8 cellular contexts compared by ENCODE assay signal in genomic region chrX:53445977-53446376, GRCh38. TPM values are rescaled to one million over a fixed set of nuclear protein-coding genes. Genes with fewer than 3 reads are reported as not detected.
DNase-seq lines count a peak whose midpoint lies in the region; ATAC-seq and TF ChIP-seq lines count a peak whose summit lies in the region.

No MANE protein-coding gene starts in this region.

- H3K9ac ChIP-seq in GM23248 (no peak overlapping the region), PC-3 (ENCODE audit: low read length) (no peak overlapping the region)

- CTCF ChIA-PET in PC-3 (lab: Charles Lee) = interaction anchor here (0.6 to 1.3 kb wide), 5 partner anchors 9 to 133 kb away, joined by 3 to 8 read pairs (median 5); partner anchors contain the start of genes RIBC1 and SMC1A

- H3K27me3 ChIP-seq in GM23248 (replicated peaks; ENCODE audit: insufficient read depth) (no peaks in the 10 kb centered on the region), PC-3 (ENCODE audit: low read length) (no peaks in the 10 kb centered on the region)

- H3K27me3 Mint-ChIP-seq in CD14-positive monocyte (ENCODE audit: low read depth in 3 of 3) = peaks cover 0 to 15% (median 2%) of the 10 kb centered on the region in 3 donors

- H3K27ac ChIP-seq in GM23248 (no peak overlapping the region), PC-3 (ENCODE audit: low read length) (no peak overlapping the region)

- TF ChIP-seq CTCF in CD14-positive monocyte (IDR thresholded peaks at IDR 0.05) = peak; percentile 70
- peak; percentile 73 for TF ChIP-seq CTCF in PC-3 (conservative IDR thresholded peaks at IDR 0.05; ENCODE audit: low read depth, low read length)

- ATAC-seq in PC-3 = peak; percentile 33; the same call in 1 of the 2 replicates
- ATAC-seq in activated naive CD4-positive, alpha-beta T cell treated with anti-CD3 and anti-CD28 coated beads, Interleukin-2, amount 50 U/mL, for 72 hours = peak; percentile 31 to 53
- ATAC-seq in GM18519 (IDR thresholded peaks at IDR 0.05; ENCODE audit: low FRiP score, unreplicated experiment) = no peak
- no peak for ATAC-seq in GM18502 (IDR thresholded peaks at IDR 0.05; ENCODE audit: poor library complexity, unreplicated experiment)

- DNase-seq in CD14-positive monocyte (ENCODE audit: low spot score) (no peak), GM23248 (peak; percentile 33), PC-3 (peak; percentile 64), iPS-NIHi7 (ENCODE audit: extremely low spot score) (peak; percentile 44), superior temporal gyrus (ENCODE audit: extremely low spot score) (peak; percentile 45)
- DNase-seq in activated naive CD4-positive, alpha-beta T cell treated with anti-CD3 and anti-CD28 coated beads, Interleukin-2, amount 50 U/mL, for 72 hours (ENCODE audit: low spot score in 2 of 2) = peak in 1 of 2 donors; percentile 48

- H2AFZ ChIP-seq in GM23248 (no peak overlapping the region), PC-3 (ENCODE audit: low read length) (no peak overlapping the region)

- H3K36me3 Mint-ChIP-seq in CD14-positive monocyte = peaks cover 4 to 8% of the 10 kb centered on the region in 2 donors
- H3K36me3 Mint-ChIP-seq in activated naive CD4-positive, alpha-beta T cell treated with anti-CD3 and anti-CD28 coated beads, Interleukin-2, amount 50 U/mL, for 72 hours = no peaks in the 10 kb centered on the region

- no peak overlapping the region for H3K4me3 ChIP-seq in GM23248
- no peak overlapping the region for H3K4me3 ChIP-seq in PC-3 (ENCODE audit: low read length)

- H3K36me3 ChIP-seq in GM23248 (ENCODE audit: low read depth) (no peaks in the 10 kb centered on the region), PC-3 (ENCODE audit: low read depth, low read length) (no peaks in the 10 kb centered on the region)

- 32 to 45% methylated on average over 5 to 6 of the region's 6 CpGs for WGBS in GM23248 (ENCODE audit: low coverage in 1 of 2, low lambda C conversion rate in 2 of 2, missing lambda C conversion rate in 2 of 2), 2 experiments

- in situ Hi-C loops in GM23248 (cut with MboI) = no loop called here

- H4K20me1 ChIP-seq in GM23248 (ENCODE audit: insufficient read depth) = no peaks in the 10 kb centered on the region
- no peaks in the 10 kb centered on the region for H4K20me1 ChIP-seq in PC-3 (ENCODE audit: low read length)

- intact Hi-C loops in CD14-positive monocyte (cut with micrococcal nuclease) (loop anchor here in 1 of 2 donors (2.0 kb wide), 1 partner anchor 133 kb away; no protein-coding TSS in a partner anchor), PC-3 (cut with micrococcal nuclease) (no loop called here)

- no peak overlapping the region for H3K4me3 Mint-ChIP-seq in CD14-positive monocyte

- peaks cover 0 to 2% (median 0%) of the 10 kb centered on the region in 7 donors for H3K9me3 Mint-ChIP-seq in CD14-positive monocyte
- no peaks in the 10 kb centered on the region for H3K9me3 Mint-ChIP-seq in activated naive CD4-positive, alpha-beta T cell treated with anti-CD3 and anti-CD28 coated beads, Interleukin-2, amount 50 U/mL, for 72 hours

- BruUV-seq in PC-3 (replicated peaks; lab: Mats Ljungman, UMichigan) = no TSS peak

- H3K4me2 ChIP-seq in GM23248 (ENCODE audit: unreplicated experiment) (no peak overlapping the region), PC-3 (ENCODE audit: low read length) (no peak overlapping the region)

- no peaks in the 10 kb centered on the region for H3K79me2 ChIP-seq in GM23248 (ENCODE audit: insufficient read depth)
- no peaks in the 10 kb centered on the region for H3K79me2 ChIP-seq in PC-3 (ENCODE audit: low read length)

- peak overlapping the region in 1 of 7 donors; percentile 66 for H3K27ac Mint-ChIP-seq in CD14-positive monocyte
- no peak overlapping the region for H3K27ac Mint-ChIP-seq in activated naive CD4-positive, alpha-beta T cell treated with anti-CD3 and anti-CD28 coated beads, Interleukin-2, amount 50 U/mL, for 72 hours

- H3K9me3 ChIP-seq in GM23248 (ENCODE audit: low read depth) (no peaks in the 10 kb centered on the region), PC-3 (ENCODE audit: low read length) (no peaks in the 10 kb centered on the region)

- H3K4me1 ChIP-seq in GM23248 (ENCODE audit: insufficient read depth) (peaks cover 8% of the 10 kb centered on the region), PC-3 (ENCODE audit: insufficient read depth, low read length) (peaks cover 4% of the 10 kb centered on the region; the same call in 1 of the 2 replicates)

- no peaks in the 10 kb centered on the region for H3K9me2 ChIP-seq in GM23248 (ENCODE audit: insufficient read depth)
- no peaks in the 10 kb centered on the region for H3K9me2 ChIP-seq in PC-3 (replicated peaks; ENCODE audit: low read length)

- POLR2A ChIA-PET in PC-3 (lab: Charles Lee; ENCODE audit: unreplicated experiment) = interaction anchor here (0.6 kb wide), 1 partner anchor 26 kb away, joined by 3 read pairs; no protein-coding TSS in a partner anchor

- peaks cover 9% of the 10 kb centered on the region for H3K4me1 Mint-ChIP-seq in CD14-positive monocyte

- H3F3A ChIP-seq in GM23248 (ENCODE audit: insufficient read depth) (no peaks in the 10 kb centered on the region), PC-3 (ENCODE audit: low read length, unreplicated experiment) (no peaks in the 10 kb centered on the region)

RNA-seq across cellular contexts. Expression of gene HSD17B10, which starts 11.8 kb away (rescaled TPM):
- polyA plus RNA-seq in CD14-positive monocyte (100 to 1,000 TPM; 136 to 163 TPM), GM23248 (2016; fragmentation: Nextera tagmentation; extraction: Ambion mirVana) (70.2 and 73.3 TPM in 2 replicates)
- total RNA-seq in GM23248 (2014; rRNA removed; shearing (Covaris generic)) = 33.1 and 47.9 TPM in 2 replicates
- 181 and 191 TPM in 2 replicates for total RNA-seq in PC-3 (2014; rRNA removed)
- 100 to 1,000 TPM in 1 of 2 donors, 10 to 100 TPM in 1; 86.3 to 116 TPM for total RNA-seq in activated naive CD4-positive, alpha-beta T cell treated with anti-CD3 and anti-CD28 coated beads, Interleukin-2, amount 50 U/mL, for 72 hours

RNA-seq across cellular contexts. Expression of gene RIBC1, which starts 23.3 kb away (rescaled TPM):
- polyA plus RNA-seq in CD14-positive monocyte (under 1 TPM in 1 of 2 donors, not detected in 1; 0.31 TPM), GM23248 (2016; fragmentation: Nextera tagmentation; extraction: Ambion mirVana) (0.48 and 0.70 TPM in 2 replicates)
- total RNA-seq in GM23248 (2014; rRNA removed; shearing (Covaris generic)) = 0.25 and 0.32 TPM in 2 replicates
- total RNA-seq in PC-3 (2014; rRNA removed) = 0.29 and 1.6 TPM in 2 replicates
- total RNA-seq in activated naive CD4-positive, alpha-beta T cell treated with anti-CD3 and anti-CD28 coated beads, Interleukin-2, amount 50 U/mL, for 72 hours = 1 to 10 TPM in 1 of 2 donors, under 1 TPM in 1; 0.80 to 1.7 TPM

RNA-seq across cellular contexts. Expression of gene SMC1A, which starts 23.5 kb away (rescaled TPM):
- 10 to 100 TPM; 25.6 to 53.2 TPM for polyA plus RNA-seq in CD14-positive monocyte
- 16.8 and 21.1 TPM in 2 replicates for total RNA-seq in GM23248 (2014; rRNA removed; shearing (Covaris generic))
- 29.1 and 31.4 TPM in 2 replicates for polyA plus RNA-seq in GM23248 (2016; fragmentation: Nextera tagmentation; extraction: Ambion mirVana)
- total RNA-seq in PC-3 (2014; rRNA removed) = 47.6 and 48.1 TPM in 2 replicates
- total RNA-seq in activated naive CD4-positive, alpha-beta T cell treated with anti-CD3 and anti-CD28 coated beads, Interleukin-2, amount 50 U/mL, for 72 hours = 100 to 1,000 TPM; 119 to 152 TPM

Comparison
In these comparisons a context has a peak if more than half of its experiments do, and no peak if none do; other contexts are left out.
1. ATAC-seq: peak in PC-3 (single experiment) and activated naive CD4-positive, alpha-beta T cell treated with anti-CD3 and anti-CD28 coated beads, Interleukin-2, amount 50 U/mL, for 72 hours (2 of 2); none in GM18519 (single experiment) and GM18502 (single experiment).